ENCODE assay signal across 27 cellular contexts in the genomic region with DNA sequence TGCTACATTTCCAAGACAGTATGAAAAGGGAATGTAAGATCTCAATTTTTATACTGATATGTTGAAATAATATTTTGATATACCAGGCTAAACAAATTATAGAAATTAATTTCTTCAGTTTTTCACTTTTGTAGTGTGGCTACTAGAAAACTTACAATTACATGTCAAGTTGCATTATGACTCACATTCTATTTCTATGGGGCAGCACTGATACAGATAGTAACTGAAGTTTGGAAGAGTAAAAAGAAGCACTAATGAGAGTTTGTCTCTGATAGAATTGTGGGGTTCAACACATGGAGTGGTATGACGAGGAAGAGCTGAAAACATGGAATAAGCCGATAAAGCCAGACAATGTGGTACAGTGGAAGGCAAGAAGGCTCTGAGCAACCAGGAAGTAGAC.
"Had no signal": no experiment of that assay in that cellular context is flagged by ENCODE, and none has a peak within 500 bp of the region (broad histone marks: within the 10 kb centered on the region; RNA-seq: fewer than 3 reads in every experiment).

No MANE protein-coding gene starts in this region.

- H3K9me3 Mint-ChIP-seq: dendritic cell treated with granulocyte-macrophage colony-stimulating factor and Interleukin-4, amounts not matched to agents 40 ng/mL and 50 ng/mL, for 4 days; effector memory CD8-positive, alpha-beta T cell; endodermal cell; mesothelial cell of epicardium had no signal

- FAIRE-seq: endometrium, islet of Langerhans, keratinocyte had no signal

- H3K27me3 Mint-ChIP-seq: dendritic cell treated with granulocyte-macrophage colony-stimulating factor and Interleukin-4, amounts not matched to agents 40 ng/mL and 50 ng/mL, for 4 days; effector memory CD8-positive, alpha-beta T cell; naive thymus-derived CD4-positive, alpha-beta T cell had no signal

- H3K9me3 ChIP-seq: colonic mucosa, esophagus squamous epithelium, gastrocnemius medialis, heart right ventricle, left lung, lower lobe of right lung had no signal

- H3K4me3 ChIP-seq: colonic mucosa, esophagus squamous epithelium, gastrocnemius medialis, heart right ventricle, left lung, lower lobe of right lung had no signal

- H3K27ac Mint-ChIP-seq: dendritic cell treated with granulocyte-macrophage colony-stimulating factor and Interleukin-4, amounts not matched to agents 40 ng/mL and 50 ng/mL, for 4 days; effector memory CD8-positive, alpha-beta T cell; endodermal cell; mesothelial cell of epicardium; naive thymus-derived CD4-positive, alpha-beta T cell had no signal

- H3K27me3 ChIP-seq: colonic mucosa, esophagus squamous epithelium, gastrocnemius medialis, heart right ventricle, left lung had no signal

- H3K27ac ChIP-seq: colonic mucosa, epithelial cell of prostate, esophagus squamous epithelium, gastrocnemius medialis, heart right ventricle, left lung, lower lobe of right lung had no signal

- H3K4me1 ChIP-seq: colonic mucosa had no signal

- DNase-seq: colonic mucosa; cortex of kidney; effector CD8-positive, alpha-beta T cell; effector memory CD8-positive, alpha-beta T cell; endodermal cell; erythroblast; esophagus squamous epithelium; foreskin fibroblast; foreskin melanocyte; gastrocnemius medialis; glutamatergic neuron; head of caudate nucleus; heart right ventricle; hippocampal formation; left cardiac atrium; left lung; left ventricle myocardium superior; lower lobe of right lung; mesenchymal stem cell; naive thymus-derived CD4-positive, alpha-beta T cell had no signal

- H3K36me3 ChIP-seq: colonic mucosa, esophagus squamous epithelium, gastrocnemius medialis, heart right ventricle, left lung, lower lobe of right lung had no signal

- H3K4me3 Mint-ChIP-seq: dendritic cell treated with granulocyte-macrophage colony-stimulating factor and Interleukin-4, amounts not matched to agents 40 ng/mL and 50 ng/mL, for 4 days; effector memory CD8-positive, alpha-beta T cell; endodermal cell; mesothelial cell of epicardium had no signal

- H3K36me3 Mint-ChIP-seq: mesothelial cell of epicardium had no signal

- ATAC-seq: effector memory CD8-positive, alpha-beta T cell; esophagus mucosa; heart right ventricle; left cardiac atrium; left lung; left ventricle myocardium superior; lower lobe of right lung; naive thymus-derived CD4-positive, alpha-beta T cell had no signal
